10 cellular contexts compared by ENCODE assay signal in the genomic region with DNA sequence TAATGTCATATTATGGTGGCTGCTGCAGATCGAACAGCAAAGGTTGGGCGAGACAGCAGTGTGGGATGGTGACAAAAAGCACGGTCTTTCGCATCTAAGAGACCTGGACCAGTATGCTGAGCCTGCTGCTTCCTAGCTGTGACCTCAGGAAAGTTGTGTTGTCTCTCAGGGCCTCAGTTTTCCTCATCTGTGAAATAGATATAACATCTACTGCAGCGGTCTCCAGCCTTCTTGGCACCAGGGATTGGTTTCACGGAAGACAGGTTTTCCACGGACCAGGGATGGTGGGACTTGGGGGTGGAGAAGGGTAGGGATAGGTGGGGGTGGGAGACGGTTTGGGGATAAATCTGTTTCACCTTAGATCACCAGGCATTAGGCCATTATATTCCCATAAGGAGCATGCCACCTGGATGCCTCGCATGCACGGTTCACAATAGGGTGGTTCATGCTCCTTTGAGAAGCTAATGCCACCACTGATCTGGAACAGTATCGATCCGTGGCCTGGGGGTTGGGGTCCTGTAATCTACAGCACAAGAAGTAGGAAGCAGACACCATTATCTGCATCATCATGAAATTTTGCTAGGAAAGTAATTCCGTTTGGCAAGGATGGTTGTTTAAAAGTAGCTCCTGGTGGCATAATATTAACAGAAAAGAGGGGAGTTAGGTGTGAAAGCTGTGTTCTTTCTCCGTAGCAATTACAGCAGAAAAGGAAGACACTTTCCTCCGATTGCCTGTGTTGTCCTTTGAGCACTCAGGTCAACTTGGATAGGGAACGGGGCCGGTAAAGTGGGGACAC. TPM values are rescaled to one million over a fixed set of nuclear protein-coding genes. Genes with fewer than 3 reads are reported as not detected.
A peak's percentile ranks its signal among the peaks of the same experiment; 100 is the strongest.
DNase-seq lines count a peak whose midpoint lies in the region; ATAC-seq and TF ChIP-seq lines count a peak whose summit lies in the region.
"Had no signal": no experiment of that assay in that cellular context is flagged by ENCODE, and none has a peak within 500 bp of the region (broad histone marks: within the 10 kb centered on the region; RNA-seq: fewer than 3 reads in every experiment).

No MANE protein-coding gene starts in this region.

- POLR2A ChIA-PET in HEK293T (lab: Yijun Ruan, JAX): interaction anchor here (0.6 to 5.4 kb wide), 7 partner anchors 9 to 576 kb away, joined by 3 to 37 read pairs (median 4); a partner anchor contains a TSS

- TF ChIP-seq CTCF in left ventricle myocardium inferior (IDR thresholded peaks at IDR 0.05; ENCODE audit: borderline replicate concordance): no peak
- TF ChIP-seq CTCF in choroid plexus epithelial cell (conservative IDR thresholded peaks at IDR 0.05; ENCODE audit: low read depth, low read length): no peak
- no peak for TF ChIP-seq CTCF in left lung (IDR thresholded peaks at IDR 0.05)
- TF ChIP-seq CTCF in lower leg skin (IDR thresholded peaks at IDR 0.05): no peak

- H3K9me3 ChIP-seq in left ventricle myocardium inferior (replicated peaks): no peaks in the 10 kb centered on the region
- H3K9me3 ChIP-seq in left lung: no peaks in the 10 kb centered on the region

- CTCF ChIA-PET in HEK293T (lab: Yijun Ruan, JAX): no interaction called here

- H3K4me3 ChIP-seq in left ventricle myocardium inferior: no peak overlapping the region
- H3K4me3 ChIP-seq in choroid plexus epithelial cell (ENCODE audit: low read depth, low read length): no peak overlapping the region
- H3K4me3 ChIP-seq in left lung: no peak overlapping the region
- H3K4me3 ChIP-seq in lower leg skin (ENCODE audit: low read depth, poor library complexity, severe bottlenecking): no peak overlapping the region
- H3K4me3 ChIP-seq: BLaER1 treated with 17β-estradiol and CSF1 and Interleukin-3, amounts not matched to agents 10 nM and 100 nM had no signal

- 90 to 94% methylated on average over 17 of the region's 17 CpGs for WGBS in lower leg skin, 2 donors

- peak overlapping the region; percentile 99 for H3K27ac ChIP-seq in left ventricle myocardium inferior (replicated peaks)
- peak overlapping the region in 1 of 2 donors; percentile 100 for H3K27ac ChIP-seq in left lung

- ATAC-seq in left ventricle myocardium superior: no peak
- no peak for ATAC-seq in left lung

- H3K36me3 ChIP-seq in left ventricle myocardium inferior (peaks cover 38% of the 10 kb centered on the region), left lung (peaks cover 0 to 51% of the 10 kb centered on the region in 2 donors)

- intact Hi-C loops in left ventricle myocardium inferior (cut with micrococcal nuclease) (no loop called here), left ventricle myocardium superior (cut with micrococcal nuclease) (loop anchor here (10.0 kb wide), 1 partner anchor 881 kb away; no protein-coding TSS in a partner anchor), left lung (cut with DNase I) (no loop called here), lower leg skin (cut with DNase I; ENCODE audit: low total_unique reads) (no loop called here)

- H3K4me1 ChIP-seq in left ventricle myocardium inferior (peaks cover 46% of the 10 kb centered on the region), left lung (peaks cover 35 to 57% of the 10 kb centered on the region in 2 donors)

- no peak for TF ChIP-seq POLR2A in lower leg skin (IDR thresholded peaks at IDR 0.05)

- no peak for DNase-seq in left ventricle myocardium inferior
- no peak for DNase-seq in left ventricle myocardium superior
- DNase-seq in choroid plexus epithelial cell (ENCODE audit: low read depth): peak; percentile 79
- peak; percentile 88 to 93 for DNase-seq in lung microvascular endothelial cell (ENCODE audit: low read depth in 2 of 2)
- no peak for DNase-seq in left lung
- DNase-seq in lower leg skin (ENCODE audit: low spot score in 2 of 2): no peak
- DNase-seq in HEK293T (ENCODE audit: extremely low spot score): no peak
- no peak for DNase-seq in iPS-NIHi7 (ENCODE audit: extremely low spot score)
- DNase-seq: NCI-H69 had no signal

- H3K27me3 ChIP-seq in left ventricle myocardium inferior (ENCODE audit: low read depth) (no peaks in the 10 kb centered on the region), left lung (no peaks in the 10 kb centered on the region)
- H3K27me3 ChIP-seq: BLaER1 treated with 17β-estradiol and CSF1 and Interleukin-3, amounts not matched to agents 10 nM and 100 nM had no signal

TF ChIP-seq in HEK293T, 16 proteins besides CTCF, POLR2A, EP300 and RAD21:
- TF ChIP-seq HDGF (IDR thresholded peaks at IDR 0.05; ENCODE audit: borderline replicate concordance) (no peak), L3MBTL2 (conservative IDR thresholded peaks at IDR 0.05) (no peak), NFRKB (IDR thresholded peaks at IDR 0.05) (no peak), TARDBP (IDR thresholded peaks at IDR 0.05) (no peak), LEF1 (IDR thresholded peaks at IDR 0.05; ENCODE audit: borderline replicate concordance) (no peak), ELF4 (IDR thresholded peaks at IDR 0.05) (no peak), FOXK2 (IDR thresholded peaks at IDR 0.05) (no peak), ZNF384 (IDR thresholded peaks at IDR 0.05) (no peak), FOXA1 (IDR thresholded peaks at IDR 0.05) (no peak), FOXM1 (IDR thresholded peaks at IDR 0.05; ENCODE audit: borderline replicate concordance) (no peak), ARNT (IDR thresholded peaks at IDR 0.05) (no peak)
- TF ChIP-seq, protein P1, sequence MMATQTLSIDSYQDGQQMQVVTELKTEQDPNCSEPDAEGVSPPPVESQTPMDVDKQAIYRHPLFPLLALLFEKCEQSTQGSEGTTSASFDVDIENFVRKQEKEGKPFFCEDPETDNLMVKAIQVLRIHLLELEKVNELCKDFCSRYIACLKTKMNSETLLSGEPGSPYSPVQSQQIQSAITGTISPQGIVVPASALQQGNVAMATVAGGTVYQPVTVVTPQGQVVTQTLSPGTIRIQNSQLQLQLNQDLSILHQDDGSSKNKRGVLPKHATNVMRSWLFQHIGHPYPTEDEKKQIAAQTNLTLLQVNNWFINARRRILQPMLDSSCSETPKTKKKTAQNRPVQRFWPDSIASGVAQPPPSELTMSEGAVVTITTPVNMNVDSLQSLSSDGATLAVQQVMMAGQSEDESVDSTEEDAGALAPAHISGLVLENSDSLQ (IDR thresholded peaks at IDR 0.05): no peak

RNA-seq across cellular contexts. Expression of a gene that starts 10.8 kb away (rescaled TPM):
- total RNA-seq in left ventricle myocardium inferior (43.8 TPM), left ventricle myocardium superior (62.0 TPM), lung microvascular endothelial cell (63.2 and 170 TPM in 2 replicates), left lung (100 to 1,000 TPM; 158 to 217 TPM), lower leg skin (100 to 1,000 TPM; 127 to 533 (median 179) TPM)

Comparison
In these comparisons a context has a peak if more than half of its experiments do, and no peak if none do; other contexts are left out.
1. DNase-seq: peak in choroid plexus epithelial cell (single experiment) and lung microvascular endothelial cell (2 of 2); none in left ventricle myocardium inferior (single experiment), left ventricle myocardium superior (single experiment), left lung (0 of 2), lower leg skin (0 of 2), HEK293T (single experiment) and iPS-NIHi7 (single experiment).